In the genomic region with DNA sequence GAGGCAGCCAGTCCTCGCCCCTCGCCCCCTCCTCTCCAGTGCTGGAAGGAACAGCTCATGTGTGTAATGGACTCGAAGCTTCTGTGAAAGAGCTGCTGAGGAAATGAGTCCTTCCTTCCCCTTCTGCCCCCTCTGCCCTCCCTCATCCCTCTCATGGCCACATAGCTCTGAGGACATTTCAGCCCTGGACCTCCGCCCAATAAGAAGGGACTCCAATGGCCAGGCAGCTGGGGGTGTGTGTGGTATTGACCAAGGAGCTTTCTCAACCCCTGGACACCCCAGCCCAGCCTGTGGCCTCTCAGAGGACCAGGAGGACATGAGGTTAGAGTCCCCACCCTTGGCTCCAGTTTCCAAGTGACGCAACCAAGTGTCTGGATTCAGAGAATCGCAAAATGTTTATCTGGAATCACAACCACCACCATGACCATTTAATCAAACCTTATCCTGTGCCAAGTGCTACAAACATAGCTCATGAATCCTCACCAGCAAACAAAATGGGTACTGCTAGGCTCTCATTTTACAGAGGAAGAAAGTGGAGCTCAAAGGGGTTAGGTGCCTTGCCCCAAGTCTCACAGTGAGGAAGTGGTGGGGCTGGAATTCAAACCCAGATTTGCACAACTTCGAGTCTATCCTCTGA, we compare ENCODE assay signal across 8 cellular contexts. TPM values are rescaled to one million over a fixed set of nuclear protein-coding genes. Genes with fewer than 3 reads are reported as not detected.
DNase-seq lines count a peak whose midpoint lies in the region; ATAC-seq and TF ChIP-seq lines count a peak whose summit lies in the region.

No MANE protein-coding gene starts in this region.

- in situ Hi-C loops in transverse colon (cut with MboI; ENCODE audit: low pct_ligation_motif_present in 1 of 4, low pct_unique_long_range_greater_than_20kb in 1 of 4, low sequenced_read_pairs in 3 of 4): no loop called here

- H3K36me3 Mint-ChIP-seq in activated CD4-positive, alpha-beta memory T cell treated with anti-CD3 and anti-CD28 coated beads for 36 hours: peaks cover 21% of the 10 kb centered on the region
- H3K36me3 Mint-ChIP-seq in activated CD4-positive, alpha-beta memory T cell treated with anti-CD3 and anti-CD28 coated beads, Interleukin-2, amount 10 ng/mL, durations not matched to agents 7 days and 5 days (ENCODE audit: low read depth): peaks cover 21% of the 10 kb centered on the region

- H3K4me1 ChIP-seq in left lung: peaks cover 44 to 98% of the 10 kb centered on the region in 2 donors
- H3K4me1 ChIP-seq in transverse colon: peaks cover 85 to 99% (median 99%) of the 10 kb centered on the region in 4 donors

- ATAC-seq in left lung (peak; percentile 42), HG03097 (IDR thresholded peaks at IDR 0.05; ENCODE audit: low FRiP score, unreplicated experiment) (no peak)

- H3K36me3 ChIP-seq in left lung: no peaks in the 10 kb centered on the region
- no peaks in the 10 kb centered on the region for H3K36me3 ChIP-seq in transverse colon

- WGBS in adipose tissue, 3 donors: 13 to 25% (median 17%) methylated on average over 7 of the region's 7 CpGs
- WGBS in transverse colon (ENCODE audit: low coverage in 1 of 2), 2 donors: 38% methylated on average over 7 of the region's 7 CpGs; no CpG with 5 or more reads in 1 of the 2 donors

- TF ChIP-seq CTCF in left lung (IDR thresholded peaks at IDR 0.05) (no peak), transverse colon (IDR thresholded peaks at IDR 0.05) (no peak)

- H3K4me3 Mint-ChIP-seq in activated CD4-positive, alpha-beta memory T cell treated with anti-CD3 and anti-CD28 coated beads for 36 hours: no peak overlapping the region
- H3K4me3 Mint-ChIP-seq in activated CD4-positive, alpha-beta memory T cell treated with anti-CD3 and anti-CD28 coated beads, Interleukin-2, amount 10 ng/mL, durations not matched to agents 7 days and 5 days: no peak overlapping the region

- peak overlapping the region; percentile 74 for H3K27ac Mint-ChIP-seq in activated CD4-positive, alpha-beta memory T cell treated with anti-CD3 and anti-CD28 coated beads for 36 hours
- H3K27ac Mint-ChIP-seq in activated CD4-positive, alpha-beta memory T cell treated with anti-CD3 and anti-CD28 coated beads, Interleukin-2, amount 10 ng/mL, durations not matched to agents 7 days and 5 days: no peak overlapping the region

- CTCF ChIA-PET in activated CD4-positive, alpha-beta memory T cell treated with anti-CD3 and anti-CD28 coated beads for 36 hours (lab: Charles Lee): interaction anchor here (0.9 to 7.7 kb wide), 5 partner anchors 14 to 106 kb away, joined by 3 to 87 read pairs (median 4); no protein-coding TSS in a partner anchor
- CTCF ChIA-PET in activated CD4-positive, alpha-beta memory T cell treated with anti-CD3 and anti-CD28 coated beads, Interleukin-2, amount 10 ng/mL, durations not matched to agents 7 days and 5 days (lab: Charles Lee): interaction anchor here (0.6 to 2.4 kb wide), 7 partner anchors 13 to 95 kb away, joined by 3 to 13 read pairs (median 3); no protein-coding TSS in a partner anchor

- H3K27ac ChIP-seq in adipose tissue (ENCODE audit: low read depth, low read length) (peak overlapping the region; percentile 84), left lung (peak overlapping the region; percentile 74 to 90), transverse colon (peak overlapping the region; percentile 85 to 98 (median 91))

- H3K9me3 ChIP-seq in left lung (no peaks in the 10 kb centered on the region), transverse colon (no peaks in the 10 kb centered on the region)

- intact Hi-C loops in activated CD4-positive, alpha-beta memory T cell treated with anti-CD3 and anti-CD28 coated beads for 36 hours (cut with micrococcal nuclease): no loop called here
- intact Hi-C loops in left lung (cut with DNase I): loop anchor here in 1 of 2 donors (10.0 kb wide), 1 partner anchor 73 kb away; no protein-coding TSS in a partner anchor
- intact Hi-C loops in transverse colon (cut with DNase I; ENCODE audit: low total_unique reads): no loop called here

- H3K27me3 ChIP-seq in left lung (no peaks in the 10 kb centered on the region), transverse colon (no peaks in the 10 kb centered on the region)

- no peaks in the 10 kb centered on the region for H3K9me3 Mint-ChIP-seq in activated CD4-positive, alpha-beta memory T cell treated with anti-CD3 and anti-CD28 coated beads for 36 hours
- H3K9me3 Mint-ChIP-seq in activated CD4-positive, alpha-beta memory T cell treated with anti-CD3 and anti-CD28 coated beads, Interleukin-2, amount 10 ng/mL, durations not matched to agents 7 days and 5 days: no peaks in the 10 kb centered on the region

- TF ChIP-seq EP300 in transverse colon (IDR thresholded peaks at IDR 0.05; ENCODE audit: low read depth): no peak

- TF ChIP-seq POLR2A in transverse colon (IDR thresholded peaks at IDR 0.05): no peak

- POLR2A ChIA-PET in activated CD4-positive, alpha-beta memory T cell treated with anti-CD3 and anti-CD28 coated beads for 36 hours (lab: Charles Lee): interaction anchor here (0.6 to 4.0 kb wide), 4 partner anchors 13 to 80 kb away, joined by 3 to 20 read pairs (median 3); no protein-coding TSS in a partner anchor
- POLR2A ChIA-PET in activated CD4-positive, alpha-beta memory T cell treated with anti-CD3 and anti-CD28 coated beads, Interleukin-2, amount 10 ng/mL, durations not matched to agents 7 days and 5 days (lab: Charles Lee): interaction anchor here (1.3 to 7.5 kb wide), 4 partner anchors 13 to 45 kb away, joined by 3 to 92 read pairs (median 4); a partner anchor contains a TSS

- peak; percentile 33 for DNase-seq in activated CD4-positive, alpha-beta memory T cell treated with anti-CD3 and anti-CD28 coated beads for 36 hours
- no peak for DNase-seq in activated CD4-positive, alpha-beta memory T cell treated with anti-CD3 and anti-CD28 coated beads, Interleukin-2, amount 10 ng/mL, durations not matched to agents 7 days and 5 days
- peak in 1 of 2 donors; percentile 78 for DNase-seq in left lung
- peak; percentile 79 for DNase-seq in transverse colon
- no peak for DNase-seq in putamen (ENCODE audit: low spot score)
- no peak for DNase-seq in activated T-cell treated with anti-CD3 and anti-CD28 coated beads, Interleukin-2, amount 50 U/mL, for 1 hour

- no peak overlapping the region for H3K4me3 ChIP-seq in left lung
- H3K4me3 ChIP-seq in transverse colon: no peak overlapping the region

- no peaks in the 10 kb centered on the region for H3K27me3 Mint-ChIP-seq in activated CD4-positive, alpha-beta memory T cell treated with anti-CD3 and anti-CD28 coated beads for 36 hours
- H3K27me3 Mint-ChIP-seq in activated CD4-positive, alpha-beta memory T cell treated with anti-CD3 and anti-CD28 coated beads, Interleukin-2, amount 10 ng/mL, durations not matched to agents 7 days and 5 days: no peaks in the 10 kb centered on the region

- H3K4me1 Mint-ChIP-seq in activated CD4-positive, alpha-beta memory T cell treated with anti-CD3 and anti-CD28 coated beads for 36 hours (ENCODE audit: low read depth): peaks cover 94% of the 10 kb centered on the region
- H3K4me1 Mint-ChIP-seq in activated CD4-positive, alpha-beta memory T cell treated with anti-CD3 and anti-CD28 coated beads, Interleukin-2, amount 10 ng/mL, durations not matched to agents 7 days and 5 days: peaks cover 95% of the 10 kb centered on the region

RNA-seq across cellular contexts. Expression of a gene that starts 47.8 kb away (rescaled TPM):
- 100 to 1,000 TPM; 137 to 144 TPM for total RNA-seq in activated CD4-positive, alpha-beta memory T cell treated with anti-CD3 and anti-CD28 coated beads for 36 hours
- total RNA-seq in activated CD4-positive, alpha-beta memory T cell treated with anti-CD3 and anti-CD28 coated beads, Interleukin-2, amount 10 ng/mL, durations not matched to agents 7 days and 5 days: 10 to 100 TPM; 85.3 to 87.9 TPM
- polyA plus RNA-seq in adipose tissue: 100 to 1,000 TPM in 1 of 3 donors, 10 to 100 TPM in 2; 63.8 to 110 (median 65.3) TPM
- total RNA-seq in left lung (100 to 1,000 TPM in 1 of 2 donors, 10 to 100 TPM in 1; 91.7 to 107 TPM), transverse colon (100 to 1,000 TPM in 3 of 4 donors, 10 to 100 TPM in 1; 55.9 to 149 (median 112) TPM)

Comparison
In these comparisons a context has a peak if more than half of its experiments do, and no peak if none do; other contexts are left out.
1. DNase-seq: peak in activated CD4-positive, alpha-beta memory T cell treated with anti-CD3 and anti-CD28 coated beads for 36 hours (single experiment) and transverse colon (single experiment); none in activated CD4-positive, alpha-beta memory T cell treated with anti-CD3 and anti-CD28 coated beads, Interleukin-2, amount 10 ng/mL, durations not matched to agents 7 days and 5 days (single experiment), putamen (single experiment) and activated T-cell treated with anti-CD3 and anti-CD28 coated beads, Interleukin-2, amount 50 U/mL, for 1 hour (single experiment).
2. Peak in every context shown above with its lines, with median percentiles within 50 percentile points of each other: H3K27ac ChIP-seq.